22 cellular contexts compared by ENCODE assay signal in genomic region chr14:71382315-71382714, GRCh38.
DNase-seq lines count a peak whose midpoint lies in the region; ATAC-seq and TF ChIP-seq lines count a peak whose summit lies in the region.
"Had no signal": no experiment of that assay in that cellular context is flagged by ENCODE, and none has a peak within 500 bp of the region (broad histone marks: within the 10 kb centered on the region; RNA-seq: fewer than 3 reads in every experiment).

No MANE protein-coding gene starts in this region.

- H3K9me3 Mint-ChIP-seq in activated T-helper 1 cell treated with anti-CD3 and anti-CD28 coated beads, Interleukin-12 subunit alpha, Interleukin-12 subunit beta, Interleukin-2, Interleukin-4 antibody, amounts not matched to agents 30 ng/mL and 10 ng/mL and 1 ng/mL, durations not matched to agents 14 hours and 24 hours and 36 hours, result peaks cover 7% of the 10 kb centered on the region

- 94% methylated on average over 6 of the region's 6 CpGs for WGBS in smooth muscle cell (ENCODE audit: low lambda C conversion rate)

- intact Hi-C loops in OCI-LY7 (cut with micrococcal nuclease; ENCODE audit: unreplicated experiment), result no loop called here
- intact Hi-C loops in left colon (cut with DNase I, micrococcal nuclease), result no loop called here
- intact Hi-C loops in activated T-helper 1 cell treated with anti-CD3 and anti-CD28 coated beads, Interleukin-12 subunit alpha, Interleukin-12 subunit beta, Interleukin-2, Interleukin-4 antibody, amounts not matched to agents 30 ng/mL and 10 ng/mL and 1 ng/mL, durations not matched to agents 14 hours and 24 hours and 36 hours (cut with micrococcal nuclease), result loop anchor here (5.0 kb wide), 1 partner anchor 40 kb away; no protein-coding TSS in a partner anchor

- H3K9me2 ChIP-seq in OCI-LY7 (ENCODE audit: insufficient read depth, low read length), result no peaks in the 10 kb centered on the region

- DNase-seq in OCI-LY7 (ENCODE audit: low spot score) (no peak), left colon (no peak), smooth muscle cell (lab: John Stamatoyannopoulos, UW; ENCODE audit: unreplicated experiment) (no peak), kidney glomerular epithelial cell (lab: John Stamatoyannopoulos, UW) (no peak)
- no peak for DNase-seq in activated T-helper 1 cell treated with anti-CD3 and anti-CD28 coated beads, Interleukin-12 subunit alpha, Interleukin-12 subunit beta, Interleukin-2, Interleukin-4 antibody, amounts not matched to agents 30 ng/mL and 10 ng/mL and 1 ng/mL, durations not matched to agents 14 hours and 24 hours and 36 hours (ENCODE audit: low spot score)
- DNase-seq: 8988T; AML-193; CD8-positive, alpha-beta memory T cell; KBM-7; MM.1S; NCI-H1092; NCI-H1436; NCI-H2081; NCI-H2171; NCI-H345; NCI-H524 treated with DMSO at 0.1 percent for 48 hours; OCI-M1; SJCRH30 had no signal

- H3K4me3 ChIP-seq in OCI-LY7 (ENCODE audit: low read depth, low read length, poor library complexity, severe bottlenecking) (no peak overlapping the region), smooth muscle cell (no peak overlapping the region)
- H3K4me3 ChIP-seq: SJCRH30 had no signal

- H3K4me1 ChIP-seq in OCI-LY7 (ENCODE audit: insufficient read depth, low read length, poor library complexity, severe bottlenecking) (no peaks in the 10 kb centered on the region), smooth muscle cell (ENCODE audit: low read depth) (peaks cover 15% of the 10 kb centered on the region)

- H3K9me3 ChIP-seq in OCI-LY7 (ENCODE audit: low read length) (peaks cover 12% of the 10 kb centered on the region; the same call in 1 of the 2 replicates), smooth muscle cell (replicated peaks; ENCODE audit: low read depth) (no peaks in the 10 kb centered on the region)

- POLR2A ChIA-PET in OCI-LY7 (lab: Charles Lee), result no interaction called here

- peaks cover 45% of the 10 kb centered on the region; the same call in 1 of the 2 replicates for H3K79me2 ChIP-seq in OCI-LY7 (ENCODE audit: insufficient read depth, low read depth, low read length)
- peaks cover 94% of the 10 kb centered on the region for H3K79me2 ChIP-seq in smooth muscle cell (ENCODE audit: low read depth)

- H4K20me1 ChIP-seq in OCI-LY7 (ENCODE audit: insufficient read depth, low read length) (no peaks in the 10 kb centered on the region), smooth muscle cell (ENCODE audit: low read depth) (peaks cover 42% of the 10 kb centered on the region)

- BruUV-seq in OCI-LY7 (replicated peaks; lab: Mats Ljungman, UMichigan), result TSS peak; percentile 25

- no peaks in the 10 kb centered on the region for H3K27me3 ChIP-seq in smooth muscle cell (ENCODE audit: low read depth)
- H3K27me3 ChIP-seq: SJCRH30 had no signal

- H3K4me1 Mint-ChIP-seq in activated T-helper 1 cell treated with anti-CD3 and anti-CD28 coated beads, Interleukin-12 subunit alpha, Interleukin-12 subunit beta, Interleukin-2, Interleukin-4 antibody, amounts not matched to agents 30 ng/mL and 10 ng/mL and 1 ng/mL, durations not matched to agents 14 hours and 24 hours and 36 hours (ENCODE audit: low read depth), result peaks cover 42% of the 10 kb centered on the region

- no peak overlapping the region for H3K4me3 Mint-ChIP-seq in activated T-helper 1 cell treated with anti-CD3 and anti-CD28 coated beads, Interleukin-12 subunit alpha, Interleukin-12 subunit beta, Interleukin-2, Interleukin-4 antibody, amounts not matched to agents 30 ng/mL and 10 ng/mL and 1 ng/mL, durations not matched to agents 14 hours and 24 hours and 36 hours
- H3K4me3 Mint-ChIP-seq: CD8-positive, alpha-beta memory T cell had no signal

- no peak overlapping the region for H3K27ac Mint-ChIP-seq in activated T-helper 1 cell treated with anti-CD3 and anti-CD28 coated beads, Interleukin-12 subunit alpha, Interleukin-12 subunit beta, Interleukin-2, Interleukin-4 antibody, amounts not matched to agents 30 ng/mL and 10 ng/mL and 1 ng/mL, durations not matched to agents 14 hours and 24 hours and 36 hours

- H2AFZ ChIP-seq in OCI-LY7 (ENCODE audit: low read length), result no peak overlapping the region
- H2AFZ ChIP-seq in smooth muscle cell (ENCODE audit: low read depth), result no peak overlapping the region

- no peak overlapping the region for H3K9ac ChIP-seq in smooth muscle cell (ENCODE audit: low read depth)

- H3K36me3 ChIP-seq in OCI-LY7 (ENCODE audit: insufficient read depth, low read length), result peaks cover 7% of the 10 kb centered on the region; the same call in 1 of the 2 replicates
- H3K36me3 ChIP-seq in smooth muscle cell (ENCODE audit: low read depth), result no peaks in the 10 kb centered on the region
- H3K36me3 ChIP-seq: SJCRH30 had no signal

- H3K27ac ChIP-seq in 22Rv1 (peak overlapping the region; percentile 51), OCI-LY7 (ENCODE audit: low read depth, low read length, poor library complexity, severe bottlenecking) (no peak overlapping the region), smooth muscle cell (ENCODE audit: low read depth) (no peak overlapping the region)
- H3K27ac ChIP-seq: C4-2B, SJCRH30 had no signal

- H3F3A ChIP-seq in smooth muscle cell (ENCODE audit: low read depth), result peaks cover 17% of the 10 kb centered on the region

- peaks cover 32% of the 10 kb centered on the region for H3K36me3 Mint-ChIP-seq in activated T-helper 1 cell treated with anti-CD3 and anti-CD28 coated beads, Interleukin-12 subunit alpha, Interleukin-12 subunit beta, Interleukin-2, Interleukin-4 antibody, amounts not matched to agents 30 ng/mL and 10 ng/mL and 1 ng/mL, durations not matched to agents 14 hours and 24 hours and 36 hours (ENCODE audit: low read depth)

- CTCF ChIA-PET in OCI-LY7 (lab: Charles Lee; ENCODE audit: unreplicated experiment), result no interaction called here

- peak; percentile 66 for ATAC-seq in left colon
- no peak for ATAC-seq in GM21825 (IDR thresholded peaks at IDR 0.05; ENCODE audit: unreplicated experiment)
- no peak for ATAC-seq in HG03439 (IDR thresholded peaks at IDR 0.05; ENCODE audit: unreplicated experiment)

- TF ChIP-seq CTCF in 22Rv1 (IDR thresholded peaks at IDR 0.05) (no peak), OCI-LY7 (conservative IDR thresholded peaks at IDR 0.05; ENCODE audit: low read length) (no peak), smooth muscle cell (IDR thresholded peaks at IDR 0.05; ENCODE audit: borderline replicate concordance, insufficient read depth, poor library complexity, severe bottlenecking) (no peak)

- H3K4me2 ChIP-seq in OCI-LY7 (ENCODE audit: low read length) (no peak overlapping the region), smooth muscle cell (peak overlapping the region; percentile 6)

- H3K27me3 Mint-ChIP-seq in activated T-helper 1 cell treated with anti-CD3 and anti-CD28 coated beads, Interleukin-12 subunit alpha, Interleukin-12 subunit beta, Interleukin-2, Interleukin-4 antibody, amounts not matched to agents 30 ng/mL and 10 ng/mL and 1 ng/mL, durations not matched to agents 14 hours and 24 hours and 36 hours (ENCODE audit: insufficient read depth), result no peaks in the 10 kb centered on the region
- H3K27me3 Mint-ChIP-seq: CD8-positive, alpha-beta memory T cell had no signal
